8 cellular contexts compared by ENCODE assay signal in the genomic region with DNA sequence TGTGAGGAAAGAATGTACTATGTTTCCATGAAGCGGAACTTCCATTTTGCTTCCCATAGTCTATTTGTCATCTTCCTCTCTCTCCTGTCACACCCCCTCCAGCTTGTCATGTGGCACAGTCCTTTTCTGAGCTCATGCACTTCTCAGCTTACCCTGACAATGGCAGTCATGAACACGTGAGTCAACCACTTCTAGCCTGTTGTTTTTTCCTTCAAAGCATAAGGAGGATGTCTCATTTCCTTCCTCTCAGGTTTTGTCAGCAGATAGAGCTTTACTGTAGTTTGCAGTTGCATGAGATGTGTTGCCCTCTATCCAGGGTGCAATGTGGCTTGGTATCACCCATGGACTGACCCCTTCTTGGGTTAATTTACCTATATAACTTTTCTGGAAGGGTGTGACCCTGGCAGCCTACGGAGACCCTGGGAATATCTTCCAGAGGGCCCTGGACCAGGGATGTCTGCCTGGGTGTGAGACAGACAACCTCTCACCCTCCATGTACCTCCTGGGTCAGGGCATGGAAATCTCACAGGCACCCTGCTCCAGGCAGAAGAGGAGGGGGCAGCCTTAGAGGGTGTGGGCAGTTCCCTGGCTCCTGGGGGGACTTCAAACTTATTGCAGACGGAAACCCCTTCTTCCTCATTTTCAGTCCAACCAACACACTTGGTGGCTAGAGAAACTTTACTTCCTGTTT. TPM values are rescaled to one million over a fixed set of nuclear protein-coding genes. Genes with fewer than 3 reads are reported as not detected.
DNase-seq lines count a peak whose midpoint lies in the region; ATAC-seq, FAIRE-seq and TF ChIP-seq lines count a peak whose summit lies in the region.

No MANE protein-coding gene starts in this region.

- in situ Hi-C loops in SK-MEL-5 (cut with HindIII; ENCODE audit: low pct_unique_long_range_greater_than_20kb, low sequenced_read_pairs): no loop called here

- H3K27ac Mint-ChIP-seq in activated naive CD8-positive, alpha-beta T cell treated with anti-CD3 and anti-CD28 coated beads for 36 hours: peak overlapping the region; percentile 93

- peak overlapping the region; percentile 71 for H3K4me3 Mint-ChIP-seq in activated naive CD8-positive, alpha-beta T cell treated with anti-CD3 and anti-CD28 coated beads for 36 hours

- peaks cover 48% of the 10 kb centered on the region for H3K4me1 Mint-ChIP-seq in activated naive CD8-positive, alpha-beta T cell treated with anti-CD3 and anti-CD28 coated beads for 36 hours

- no peak for TF ChIP-seq POLR2A in GM12892 (IDR thresholded peaks at IDR 0.05; ENCODE audit: low read depth, low read length)

- ATAC-seq in HG03354 (IDR thresholded peaks at IDR 0.05; ENCODE audit: poor library complexity, severe bottlenecking, unreplicated experiment) (peak; percentile 43), GM21515 (IDR thresholded peaks at IDR 0.05; ENCODE audit: unreplicated experiment) (no peak), HG02981 (IDR thresholded peaks at IDR 0.05; ENCODE audit: unreplicated experiment) (no peak)

- FAIRE-seq in GM12892 (lab: Jason Lieb, UNC): peak; percentile 87

- no peaks in the 10 kb centered on the region for H3K27me3 Mint-ChIP-seq in activated naive CD8-positive, alpha-beta T cell treated with anti-CD3 and anti-CD28 coated beads for 36 hours

- no peak for DNase-seq in GM12892 (ENCODE audit: insufficient read length)
- peak; percentile 50 for DNase-seq in SK-MEL-5 (ENCODE audit: low read depth, low spot score)
- DNase-seq in activated naive CD8-positive, alpha-beta T cell treated with anti-CD3 and anti-CD28 coated beads for 36 hours: peak; percentile 72
- peak; percentile 17 to 33 for DNase-seq in hippocampal formation (lab: John Stamatoyannopoulos, UW)
- peak in 2 of 3 donors; percentile 52 to 60 for DNase-seq in stimulated activated CD4-positive, alpha-beta T cell treated with anti-CD3 and anti-CD28 coated beads, TNF-alpha, amount 100 ng/mL, for 1 hour (ENCODE audit: low read depth in 3 of 3, low spot score in 1 of 3)

- H3K36me3 Mint-ChIP-seq in activated naive CD8-positive, alpha-beta T cell treated with anti-CD3 and anti-CD28 coated beads for 36 hours: peaks cover 9% of the 10 kb centered on the region

- peaks cover 4% of the 10 kb centered on the region for H3K9me3 Mint-ChIP-seq in activated naive CD8-positive, alpha-beta T cell treated with anti-CD3 and anti-CD28 coated beads for 36 hours

RNA-seq across cellular contexts. Expression of a gene that starts 4.0 kb away (rescaled TPM):
- 36.4 TPM for polyA plus RNA-seq in GM12892 (2012; ENCODE audit: missing spikeins)
- total RNA-seq in SK-MEL-5 (2014; rRNA removed; shearing (Covaris generic)): 21.0 and 21.9 TPM in 2 replicates
- polyA plus RNA-seq in SK-MEL-5 (2015; cell fraction: cytosol; rRNA removed): 7.3 and 9.0 TPM in 2 replicates
- 7.9 and 11.2 TPM in 2 replicates for polyA plus RNA-seq in SK-MEL-5 (2015; cell fraction: nucleus; rRNA removed)
- total RNA-seq in activated naive CD8-positive, alpha-beta T cell treated with anti-CD3 and anti-CD28 coated beads for 36 hours: 10 to 100 TPM; 82.2 to 85.6 TPM
